14 cellular contexts compared by ENCODE assay signal in the genomic region with DNA sequence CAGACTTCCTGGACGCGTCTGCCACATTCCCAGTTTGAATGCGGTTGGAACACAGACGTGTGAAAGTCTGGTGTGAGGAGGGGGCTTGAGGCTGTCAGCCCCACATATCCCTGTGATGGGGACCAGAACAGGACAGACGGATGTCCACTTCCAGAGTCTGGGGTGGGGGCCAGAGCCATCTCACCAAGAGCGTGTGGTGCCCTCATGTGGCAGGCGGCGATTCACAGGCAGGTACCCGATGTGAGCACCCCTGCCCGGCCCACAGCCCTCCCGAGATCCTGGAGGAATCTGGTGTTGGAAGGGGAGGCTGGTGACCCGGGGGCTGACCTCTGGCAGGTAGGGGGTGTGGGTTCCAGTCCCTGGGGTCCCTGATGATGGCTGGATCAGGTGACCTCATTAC. TPM values are rescaled to one million over a fixed set of nuclear protein-coding genes. Genes with fewer than 3 reads are reported as not detected.
A peak's percentile ranks its signal among the peaks of the same experiment; 100 is the strongest.
DNase-seq lines count a peak whose midpoint lies in the region; ATAC-seq and TF ChIP-seq lines count a peak whose summit lies in the region.
"Had no signal": no experiment of that assay in that cellular context is flagged by ENCODE, and none has a peak within 500 bp of the region (broad histone marks: within the 10 kb centered on the region; RNA-seq: fewer than 3 reads in every experiment).

No MANE protein-coding gene starts in this region.

- peaks cover 0 to 17% of the 10 kb centered on the region in 2 experiments; a peak in 1 of 4 replicates for H3K4me1 ChIP-seq in SK-N-SH (ENCODE audit: control insufficient read depth in 1 of 2, insufficient read depth in 2 of 2, low read depth in 1 of 2, low read length in 1 of 2)
- H3K4me1 ChIP-seq: Caco-2, lower lobe of right lung had no signal

- H3K36me3 ChIP-seq in SK-N-SH (replicated peaks in 1 of 2; ENCODE audit: control insufficient read depth in 1 of 2, insufficient read depth in 2 of 2, low read length in 1 of 2): no peaks in the 10 kb centered on the region
- H3K36me3 ChIP-seq: lower lobe of right lung had no signal

- WGBS in SK-N-SH (ENCODE audit: low lambda C conversion rate): 25% methylated on average over 12 of the region's 12 CpGs

- TF ChIP-seq EP300 in SK-N-SH (IDR thresholded peaks at IDR 0.05; ENCODE audit: borderline replicate concordance in 1 of 2, low read depth in 1 of 2, low read length in 1 of 2): no peak

- no peaks in the 10 kb centered on the region for H3F3A ChIP-seq in SK-N-SH (replicated peaks; ENCODE audit: insufficient read depth)

- H3K27ac ChIP-seq in SK-N-SH (ENCODE audit: low read depth in 2 of 2, low read length in 1 of 2): no peak overlapping the region
- H3K27ac ChIP-seq: lower lobe of right lung had no signal

- no peaks in the 10 kb centered on the region; the same call in 1 of the 2 replicates for H4K20me1 ChIP-seq in SK-N-SH (ENCODE audit: insufficient read depth)

- H3K79me2 ChIP-seq in SK-N-SH (ENCODE audit: insufficient read depth): no peaks in the 10 kb centered on the region

- no peak for ATAC-seq in GM21423 (IDR thresholded peaks at IDR 0.05; ENCODE audit: unreplicated experiment)
- no peak for ATAC-seq in HG03135 (IDR thresholded peaks at IDR 0.05; ENCODE audit: unreplicated experiment)
- no peak for ATAC-seq in GM19035 (IDR thresholded peaks at IDR 0.05; ENCODE audit: unreplicated experiment)
- ATAC-seq: stimulated activated naive CD8-positive, alpha-beta T cell treated with anti-CD3 and anti-CD28 coated beads, Interleukin-15, amount 100 ng/mL, for 72 hours had no signal

- POLR2A ChIA-PET in AG04449 (lab: Yijun Ruan, JAX) (no interaction called here), SK-N-SH (lab: Yijun Ruan, JAX) (interaction anchor here (1.1 to 1.3 kb wide), 2 partner anchors 12 to 28 kb away, joined by 3 to 5 read pairs; no protein-coding TSS in a partner anchor)

- no peak overlapping the region for H2AFZ ChIP-seq in SK-N-SH (ENCODE audit: low read depth)

- TF ChIP-seq CTCF in AG04449 (IDR thresholded peaks at IDR 0.05; ENCODE audit: insufficient read depth, low read length, missing control alignments) (peak; percentile 1), GM12865 (IDR thresholded peaks at IDR 0.05; ENCODE audit: insufficient read depth, low read depth, low read length, missing control alignments) (peak; percentile 7), SK-N-SH (IDR thresholded peaks at IDR 0.05) (peak; percentile 31)

- no peaks in the 10 kb centered on the region for H3K9me3 ChIP-seq in SK-N-SH
- H3K9me3 ChIP-seq: lower lobe of right lung had no signal

- CTCF ChIA-PET in AG04449 (lab: Yijun Ruan, JAX) (no interaction called here), SK-N-SH (lab: Yijun Ruan, JAX) (interaction anchor here (0.6 to 5.8 kb wide), 27 partner anchors 10 to 392 kb away, joined by 3 to 80 read pairs (median 4); no protein-coding TSS in a partner anchor)

- H3K9me2 ChIP-seq in SK-N-SH: no peaks in the 10 kb centered on the region

- no peak overlapping the region for H3K9ac ChIP-seq in SK-N-SH

- peak; percentile 65 for TF ChIP-seq RAD21 in SK-N-SH (IDR thresholded peaks at IDR 0.05; ENCODE audit: low read length)

- H3K4me3 ChIP-seq in AG04449 (ENCODE audit: low read depth, low read length) (no peak overlapping the region), GM12865 (ENCODE audit: low read depth, low read length) (no peak overlapping the region), SK-N-SH (ENCODE audit: low read depth in 2 of 2, low read length in 1 of 2) (no peak overlapping the region)
- H3K4me3 ChIP-seq: lower lobe of right lung had no signal

- no peak overlapping the region for H3K4me2 ChIP-seq in SK-N-SH

- peaks cover 68% of the 10 kb centered on the region for H3K27me3 ChIP-seq in SK-N-SH (ENCODE audit: insufficient read depth)

- DNase-seq in AG04449 (ENCODE audit: low read depth, low spot score): no peak
- no peak for DNase-seq in GM12865 (ENCODE audit: low read depth)
- peak; percentile 87 for DNase-seq in SK-N-SH
- peak; percentile 71 for DNase-seq in islet precursor cell
- DNase-seq in DMS53 (lab: John Stamatoyannopoulos, UW): no peak
- DNase-seq: activated B cell treated with CpG ODN at 0.5 μM for 24 hours; amniotic stem cell; Karpas-422; lower lobe of right lung; stimulated activated naive CD8-positive, alpha-beta T cell treated with anti-CD3 and anti-CD28 coated beads, Interleukin-15, amount 100 ng/mL, for 72 hours had no signal

TF ChIP-seq in SK-N-SH, 30 proteins besides CTCF, POLR2A, EP300 and RAD21:
- TF ChIP-seq, protein P1, sequence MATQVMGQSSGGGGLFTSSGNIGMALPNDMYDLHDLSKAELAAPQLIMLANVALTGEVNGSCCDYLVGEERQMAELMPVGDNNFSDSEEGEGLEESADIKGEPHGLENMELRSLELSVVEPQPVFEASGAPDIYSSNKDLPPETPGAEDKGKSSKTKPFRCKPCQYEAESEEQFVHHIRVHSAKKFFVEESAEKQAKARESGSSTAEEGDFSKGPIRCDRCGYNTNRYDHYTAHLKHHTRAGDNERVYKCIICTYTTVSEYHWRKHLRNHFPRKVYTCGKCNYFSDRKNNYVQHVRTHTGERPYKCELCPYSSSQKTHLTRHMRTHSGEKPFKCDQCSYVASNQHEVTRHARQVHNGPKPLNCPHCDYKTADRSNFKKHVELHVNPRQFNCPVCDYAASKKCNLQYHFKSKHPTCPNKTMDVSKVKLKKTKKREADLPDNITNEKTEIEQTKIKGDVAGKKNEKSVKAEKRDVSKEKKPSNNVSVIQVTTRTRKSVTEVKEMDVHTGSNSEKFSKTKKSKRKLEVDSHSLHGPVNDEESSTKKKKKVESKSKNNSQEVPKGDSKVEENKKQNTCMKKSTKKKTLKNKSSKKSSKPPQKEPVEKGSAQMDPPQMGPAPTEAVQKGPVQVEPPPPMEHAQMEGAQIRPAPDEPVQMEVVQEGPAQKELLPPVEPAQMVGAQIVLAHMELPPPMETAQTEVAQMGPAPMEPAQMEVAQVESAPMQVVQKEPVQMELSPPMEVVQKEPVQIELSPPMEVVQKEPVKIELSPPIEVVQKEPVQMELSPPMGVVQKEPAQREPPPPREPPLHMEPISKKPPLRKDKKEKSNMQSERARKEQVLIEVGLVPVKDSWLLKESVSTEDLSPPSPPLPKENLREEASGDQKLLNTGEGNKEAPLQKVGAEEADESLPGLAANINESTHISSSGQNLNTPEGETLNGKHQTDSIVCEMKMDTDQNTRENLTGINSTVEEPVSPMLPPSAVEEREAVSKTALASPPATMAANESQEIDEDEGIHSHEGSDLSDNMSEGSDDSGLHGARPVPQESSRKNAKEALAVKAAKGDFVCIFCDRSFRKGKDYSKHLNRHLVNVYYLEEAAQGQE (IDR thresholded peaks at IDR 0.05; ENCODE audit: low read depth, low read length): no peak
- TF ChIP-seq IRF3 (IDR thresholded peaks at IDR 0.05; ENCODE audit: low read depth, low read length): no peak
- TF ChIP-seq SMC3 (IDR thresholded peaks at IDR 0.05; ENCODE audit: low read depth, low read length): peak; percentile 56

RNA-seq across cellular contexts. Expression of gene ENGASE, which starts 51.5 kb away (rescaled TPM):
- 30.1 and 30.4 TPM in 2 replicates for polyA plus RNA-seq in SK-N-SH (2012; rRNA removed)
- 4.5 and 7.0 TPM in 2 replicates for polyA plus RNA-seq in SK-N-SH (2012; cell fraction: cytosol; rRNA removed)
- 252 and 275 TPM in 2 replicates for polyA plus RNA-seq in SK-N-SH (2012; cell fraction: nucleus; rRNA removed)

Comparison
In these comparisons a context has a peak if more than half of its experiments do, and no peak if none do; other contexts are left out.
1. DNase-seq: peak in SK-N-SH (single experiment) and islet precursor cell (single experiment); none in AG04449 (single experiment), GM12865 (single experiment) and DMS53 (single experiment).
2. Peak in every context shown above with its lines, with median percentiles within 50 percentile points of each other: CTCF ChIP-seq.